Comparison of ENCODE assay signal across 17 cellular contexts in the genomic region with DNA sequence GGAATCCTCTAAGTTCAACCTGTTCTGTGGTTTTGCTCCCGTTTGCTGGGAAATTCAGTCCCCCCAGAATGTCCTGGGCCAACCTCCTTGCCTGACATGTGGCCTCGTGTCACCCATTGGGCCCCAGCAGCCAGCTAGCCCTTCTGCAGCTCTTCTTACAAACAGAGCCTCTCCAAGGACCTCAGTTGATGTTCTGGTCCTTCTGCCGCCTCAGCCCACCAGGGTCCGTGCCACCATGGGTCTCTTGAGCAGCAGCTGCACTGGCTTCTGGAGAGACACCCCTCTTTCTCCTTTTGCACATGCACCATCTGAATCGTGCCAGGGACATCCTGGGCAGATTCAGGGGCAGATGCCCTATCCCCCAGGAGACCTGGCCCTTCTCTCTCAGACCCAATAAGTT.
A peak's percentile ranks its signal among the peaks of the same experiment; 100 is the strongest.
DNase-seq lines count a peak whose midpoint lies in the region; ATAC-seq and TF ChIP-seq lines count a peak whose summit lies in the region.
"Had no signal": no experiment of that assay in that cellular context is flagged by ENCODE, and none has a peak within 500 bp of the region (broad histone marks: within the 10 kb centered on the region; RNA-seq: fewer than 3 reads in every experiment).

No MANE protein-coding gene starts in this region.

- no peak overlapping the region for H2AFZ ChIP-seq in neuronal stem cell (ENCODE audit: low read length)

- H3K23ac ChIP-seq in neuronal stem cell (ENCODE audit: low read depth, low read length, poor library complexity): no peak overlapping the region

- no peak overlapping the region for H3K9ac ChIP-seq in neuronal stem cell (ENCODE audit: low read depth, low read length, poor library complexity)

- no peak overlapping the region for H3K4ac ChIP-seq in neuronal stem cell (ENCODE audit: low read length)

- no peak overlapping the region for H2BK12ac ChIP-seq in neuronal stem cell (ENCODE audit: low read length)

- H3K9me3 Mint-ChIP-seq in chondrocyte (ENCODE audit: low read depth): no peaks in the 10 kb centered on the region
- H3K9me3 Mint-ChIP-seq: CD4-positive, alpha-beta T cell had no signal

- intact Hi-C loops in upper lobe of right lung (cut with DNase I): no loop called here

- H3K27me3 ChIP-seq in neuronal stem cell (ENCODE audit: control insufficient read depth in 3 of 3, insufficient read depth in 3 of 3, low read depth in 1 of 3, low read length in 3 of 3) (peaks cover 0 to 75% (median 15%) of the 10 kb centered on the region in 3 experiments), upper lobe of right lung (peaks cover 24% of the 10 kb centered on the region)

- H3K4me1 ChIP-seq in neuronal stem cell (ENCODE audit: control insufficient read depth in 2 of 2, insufficient read depth in 1 of 2, low read depth in 1 of 2, low read length in 2 of 2): peaks cover 0 to 14% of the 10 kb centered on the region in 2 donors
- H3K4me1 ChIP-seq in upper lobe of right lung: no peaks in the 10 kb centered on the region

- no peak overlapping the region for H4K91ac ChIP-seq in neuronal stem cell (ENCODE audit: low read depth, low read length, poor library complexity)

- no peak overlapping the region for H3K27ac Mint-ChIP-seq in chondrocyte (ENCODE audit: unreplicated experiment)
- H3K27ac Mint-ChIP-seq: B cell; CD4-positive, alpha-beta T cell had no signal

- no peak for TF ChIP-seq CTCF in chondrocyte (IDR thresholded peaks at IDR 0.05)
- TF ChIP-seq CTCF in upper lobe of right lung (IDR thresholded peaks at IDR 0.05): no peak

- H3K14ac ChIP-seq in neuronal stem cell (ENCODE audit: low read length): no peak overlapping the region

- ATAC-seq in upper lobe of right lung (no peak), HG02759 (IDR thresholded peaks at IDR 0.05; ENCODE audit: unreplicated experiment) (no peak)
- ATAC-seq: HepG2 had no signal

- no peaks in the 10 kb centered on the region for H3K36me3 ChIP-seq in neuronal stem cell (replicated peaks in 1 of 2; ENCODE audit: control insufficient read depth in 2 of 2, insufficient read depth in 2 of 2, low read length in 2 of 2)
- H3K36me3 ChIP-seq in upper lobe of right lung: no peaks in the 10 kb centered on the region
- H3K36me3 ChIP-seq: HAP-1 had no signal

- H3K36me3 Mint-ChIP-seq in chondrocyte (ENCODE audit: low read depth): no peaks in the 10 kb centered on the region

- no peak overlapping the region for H2BK120ac ChIP-seq in neuronal stem cell (ENCODE audit: low read depth, low read length)

- no peak overlapping the region for H2BK5ac ChIP-seq in neuronal stem cell (ENCODE audit: low read length)

- no peak overlapping the region for H2BK15ac ChIP-seq in neuronal stem cell (ENCODE audit: low read length)

- no CpG with 5 or more reads among the region's 5 CpGs for WGBS in neuronal stem cell (ENCODE audit: extremely low coverage in 2 of 2, insufficient read length in 2 of 2, insufficient replicate concordance in 1 of 2), 2 donors

- H3K27ac ChIP-seq in neuronal stem cell (replicated peaks; ENCODE audit: low read length) (no peak overlapping the region), upper lobe of right lung (no peak overlapping the region)

- H3K27me3 Mint-ChIP-seq in chondrocyte (ENCODE audit: low read depth): peaks cover 26% of the 10 kb centered on the region

- no peak overlapping the region for H3K4me3 Mint-ChIP-seq in chondrocyte (ENCODE audit: unreplicated experiment)
- H3K4me3 Mint-ChIP-seq: B cell; CD4-positive, alpha-beta T cell had no signal

- no peak overlapping the region for H3K4me3 ChIP-seq in neuronal stem cell (ENCODE audit: low read length in 2 of 2)
- H3K4me3 ChIP-seq in upper lobe of right lung: no peak overlapping the region
- H3K4me3 ChIP-seq: HAP-1 had no signal

- no peak overlapping the region for H3K18ac ChIP-seq in neuronal stem cell (ENCODE audit: low read length)

- H3K4me2 ChIP-seq in neuronal stem cell (ENCODE audit: insufficient read depth, low read length, poor library complexity, severe bottlenecking): no peak overlapping the region

- H3K9me3 ChIP-seq in neuronal stem cell (replicated peaks in 1 of 2; ENCODE audit: control insufficient read depth in 2 of 2, insufficient read depth in 1 of 2, low read depth in 1 of 2, low read length in 2 of 2) (no peaks in the 10 kb centered on the region), upper lobe of right lung (no peaks in the 10 kb centered on the region)
- H3K9me3 ChIP-seq: HAP-1 had no signal

- no peak overlapping the region for H4K8ac ChIP-seq in neuronal stem cell (ENCODE audit: low read depth, low read length)

- H3K4me1 Mint-ChIP-seq in chondrocyte (ENCODE audit: low read depth): no peaks in the 10 kb centered on the region
- H3K4me1 Mint-ChIP-seq: B cell had no signal

- H3K79me1 ChIP-seq in neuronal stem cell (ENCODE audit: low read depth, low read length): no peaks in the 10 kb centered on the region

- peak; percentile 12 for DNase-seq in activated CD4-positive, CD25-positive, alpha-beta regulatory T cell treated with anti-CD3 and anti-CD28 coated beads, Interleukin-2, amount 50 U/mL, for 72 hours
- no peak for DNase-seq in activated CD4-positive, CD25-positive, alpha-beta regulatory T cell (lab: John Stamatoyannopoulos, UW)
- DNase-seq in chondrocyte (ENCODE audit: low spot score) (peak; percentile 70), neuronal stem cell (ENCODE audit: low spot score) (no peak), upper lobe of right lung (peak; percentile 33), globus pallidus (ENCODE audit: low spot score) (no peak), amniotic stem cell (lab: John Stamatoyannopoulos, UW) (no peak)
- DNase-seq: ACHN; C1 segment of cervical spinal cord; Calu3; CD4-positive, alpha-beta T cell; DMS79; GOT3 had no signal

- peak overlapping the region; percentile 20 for H2AK5ac ChIP-seq in neuronal stem cell (ENCODE audit: low read depth, low read length)

Comparison
In these comparisons a context has a peak if more than half of its experiments do, and no peak if none do; other contexts are left out.
1. DNase-seq: peak in activated CD4-positive, CD25-positive, alpha-beta regulatory T cell treated with anti-CD3 and anti-CD28 coated beads, Interleukin-2, amount 50 U/mL, for 72 hours (single experiment), chondrocyte (single experiment) and upper lobe of right lung (single experiment); none in activated CD4-positive, CD25-positive, alpha-beta regulatory T cell (0 of 4), neuronal stem cell (single experiment), globus pallidus (single experiment) and amniotic stem cell (single experiment).